ENCODE assay signal across 8 cellular contexts in genomic region chr19:55809381-55810058, GRCh38. TPM values are rescaled to one million over a fixed set of nuclear protein-coding genes. Genes with fewer than 3 reads are reported as not detected.
A peak's percentile ranks its signal among the peaks of the same experiment; 100 is the strongest.
DNase-seq lines count a peak whose midpoint lies in the region; ATAC-seq and TF ChIP-seq lines count a peak whose summit lies in the region.

No MANE protein-coding gene starts in this region.

- TF ChIP-seq CTCF in MCF 10A (IDR thresholded peaks at IDR 0.05; ENCODE audit: unreplicated experiment) (peak; percentile 23), breast epithelium (IDR thresholded peaks at IDR 0.05) (no peak), PC-9 (conservative IDR thresholded peaks at IDR 0.05) (peak; percentile 80), body of pancreas (IDR thresholded peaks at IDR 0.05) (peak; percentile 21 to 81 (median 71)), lung (IDR thresholded peaks at IDR 0.05; ENCODE audit: control extremely low read depth, extremely low read depth) (peak; percentile 4)

- H3K9me3 ChIP-seq in breast epithelium (peaks cover 0 to 8% of the 10 kb centered on the region in 2 donors), PC-9 (ENCODE audit: insufficient read depth, low read depth) (peaks cover 10% of the 10 kb centered on the region; the same call in 1 of the 2 replicates), body of pancreas (no peaks in the 10 kb centered on the region), lung (ENCODE audit: control insufficient read depth in 2 of 2, insufficient read depth in 1 of 2, low read length in 1 of 2) (peaks cover 0 to 7% of the 10 kb centered on the region in 2 donors)

- H2AFZ ChIP-seq in PC-9 = peak overlapping the region; percentile 63

- no peaks in the 10 kb centered on the region for H3F3A ChIP-seq in PC-9 (ENCODE audit: insufficient read depth, low read depth)

- H3K4me1 ChIP-seq in breast epithelium = no peaks in the 10 kb centered on the region
- H3K4me1 ChIP-seq in PC-9 (replicated peaks; ENCODE audit: insufficient read depth) = no peaks in the 10 kb centered on the region
- H3K4me1 ChIP-seq in body of pancreas = peaks cover 9% of the 10 kb centered on the region
- peaks cover 0 to 2% of the 10 kb centered on the region in 2 donors for H3K4me1 ChIP-seq in lung (ENCODE audit: control insufficient read depth in 2 of 2, insufficient read depth in 2 of 2, low read length in 2 of 2)

- no peak overlapping the region for H3K27ac Mint-ChIP-seq in MCF 10A (ENCODE audit: low read depth, unreplicated experiment)

- intact Hi-C loops in MCF 10A (cut with micrococcal nuclease) (no loop called here), breast epithelium (cut with DNase I; ENCODE audit: low total_unique reads) (no loop called here), PC-9 (cut with micrococcal nuclease; ENCODE audit: unreplicated experiment) (no loop called here), body of pancreas (cut with DNase I) (loop anchor here (10.0 kb wide), 1 partner anchor 105 kb away; no protein-coding TSS in a partner anchor)

- peaks cover 23% of the 10 kb centered on the region for H3K9me3 Mint-ChIP-seq in MCF 10A (ENCODE audit: unreplicated experiment)

- TF ChIP-seq POLR2A in breast epithelium (IDR thresholded peaks at IDR 0.05) (no peak), body of pancreas (IDR thresholded peaks at IDR 0.05) (no peak)

- no peaks in the 10 kb centered on the region for H3K79me2 ChIP-seq in PC-9 (ENCODE audit: low read depth)

- DNase-seq in MCF 10A (ENCODE audit: unreplicated experiment) (peak; percentile 83), breast epithelium (ENCODE audit: low spot score in 2 of 2) (no peak), M059J (ENCODE audit: low read depth) (peak; percentile 94), PC-9 (peak; percentile 54 to 69), body of pancreas (peak; percentile 79 to 89 (median 84)), lung (ENCODE audit: low spot score) (peak; percentile 38), T-helper 9 cell (no peak)

- peak; percentile 90 for ATAC-seq in body of pancreas
- no peak for ATAC-seq in lung (ENCODE audit: insufficient read depth, low FRiP score)
- no peak for ATAC-seq in HG02840 (IDR thresholded peaks at IDR 0.05; ENCODE audit: low FRiP score, unreplicated experiment)

- no peaks in the 10 kb centered on the region for H3K27me3 ChIP-seq in breast epithelium
- H3K27me3 ChIP-seq in PC-9 (ENCODE audit: insufficient read depth, low read depth) = peaks cover 80% of the 10 kb centered on the region
- H3K27me3 ChIP-seq in body of pancreas = no peaks in the 10 kb centered on the region
- H3K27me3 ChIP-seq in lung (ENCODE audit: control insufficient read depth, insufficient read depth) = no peaks in the 10 kb centered on the region

- no peaks in the 10 kb centered on the region for H3K4me1 Mint-ChIP-seq in MCF 10A (ENCODE audit: insufficient read depth, unreplicated experiment)

- peaks cover 6% of the 10 kb centered on the region for H3K36me3 Mint-ChIP-seq in MCF 10A (ENCODE audit: insufficient read depth, unreplicated experiment)

- POLR2A ChIA-PET in MCF 10A (lab: Yijun Ruan, JAX) (no interaction called here), PC-9 (lab: Charles Lee; ENCODE audit: unreplicated experiment) (interaction anchor here (0.6 kb wide), 3 partner anchors 12 to 177 kb away, joined by 3 to 4 read pairs (median 3); no protein-coding TSS in a partner anchor)

- H3K9me2 ChIP-seq in PC-9 (ENCODE audit: insufficient read depth) = no peaks in the 10 kb centered on the region

- no peak overlapping the region for H3K27ac ChIP-seq in breast epithelium
- no peak overlapping the region for H3K27ac ChIP-seq in PC-9
- no peak overlapping the region for H3K27ac ChIP-seq in body of pancreas
- H3K27ac ChIP-seq in lung (ENCODE audit: low read depth in 1 of 2, low read length in 1 of 2) = no peak overlapping the region

- peak overlapping the region; percentile 41 for H3K4me2 ChIP-seq in PC-9

- H4K20me1 ChIP-seq in PC-9 (ENCODE audit: insufficient read depth) = no peaks in the 10 kb centered on the region

- BruUV-seq in MCF 10A (replicated peaks; lab: Mats Ljungman, UMichigan) (no TSS peak), PC-9 (replicated peaks; lab: Mats Ljungman, UMichigan) (no TSS peak)

- no peak overlapping the region for H3K4me3 Mint-ChIP-seq in MCF 10A (ENCODE audit: unreplicated experiment)

- WGBS in body of pancreas, 2 donors = 19 to 22% methylated on average over 20 of the region's 20 CpGs
- 30 to 33% methylated on average over 20 of the region's 20 CpGs for WGBS in lung, 2 donors

- H3K4me3 ChIP-seq in breast epithelium (no peak overlapping the region), PC-9 (no peak overlapping the region), body of pancreas (no peak overlapping the region), lung (no peak overlapping the region)

- H3K36me3 ChIP-seq in breast epithelium (no peaks in the 10 kb centered on the region), PC-9 (ENCODE audit: low read depth) (no peaks in the 10 kb centered on the region), body of pancreas (replicated peaks in 1 of 2; ENCODE audit: insufficient read depth in 1 of 2, low read depth in 2 of 2) (no peaks in the 10 kb centered on the region), lung (ENCODE audit: control insufficient read depth in 2 of 2, insufficient read depth in 2 of 2, low read length in 2 of 2) (no peaks in the 10 kb centered on the region)

- no peaks in the 10 kb centered on the region for H3K27me3 Mint-ChIP-seq in MCF 10A (ENCODE audit: insufficient read depth, unreplicated experiment)

- CTCF ChIA-PET in MCF 10A (lab: Yijun Ruan, JAX) = interaction anchor here (0.6 to 1.2 kb wide), 4 partner anchors 12 to 168 kb away, joined by 3 to 4 read pairs (median 4); no protein-coding TSS in a partner anchor
- CTCF ChIA-PET in PC-9 (lab: Charles Lee) = interaction anchor here (1.0 kb wide), 1 partner anchor 177 kb away, joined by 4 read pairs; no protein-coding TSS in a partner anchor

RNA-seq across cellular contexts. Expression of gene NLRP11, which starts 22.3 kb away (rescaled TPM):
- total RNA-seq in MCF 10A (2022) (not detected in 2 replicates), breast epithelium (under 1 TPM in 1 of 3 donors, not detected in 2; 0.33 TPM), PC-9 (2021) (not detected in 2 replicates), body of pancreas (not detected), lung (not detected)
- 2.4 and 4.4 TPM in 2 replicates for total RNA-seq in M059J (2014; rRNA removed; shearing (Covaris generic))
- polyA plus RNA-seq in lung = not detected

RNA-seq across cellular contexts. Expression of gene NLRP4, which starts 26.8 kb away (rescaled TPM):
- total RNA-seq in MCF 10A (2022) (not detected in 2 replicates), breast epithelium (not detected), PC-9 (2021) (1.6 and 1.7 TPM in 2 replicates), body of pancreas (not detected), lung (under 1 TPM in 1 of 2 donors, not detected in 1; 0.11 TPM)
- total RNA-seq in M059J (2014; rRNA removed; shearing (Covaris generic)) = 0.05 TPM in 1 of 2 replicates, not detected in the other
- not detected for polyA plus RNA-seq in lung

RNA-seq across cellular contexts. Expression of gene RFPL4AL1, which starts 40.6 kb away (rescaled TPM):
- not detected in 2 replicates for total RNA-seq in MCF 10A (2022)
- total RNA-seq in breast epithelium = not detected
- total RNA-seq in M059J (2014; rRNA removed; shearing (Covaris generic)) = not detected in 2 replicates
- total RNA-seq in PC-9 (2021) = not detected in 2 replicates
- total RNA-seq in body of pancreas = 1 to 10 TPM in 1 of 2 donors, not detected in 1; 2.3 TPM
- not detected for total RNA-seq in lung
- not detected for polyA plus RNA-seq in lung

RNA-seq across cellular contexts. Expression of gene RFPL4A, which starts 50.6 kb away (rescaled TPM):
- total RNA-seq in MCF 10A (2022) (not detected in 2 replicates), breast epithelium (not detected), PC-9 (2021) (not detected in 2 replicates), body of pancreas (not detected), lung (not detected)
- total RNA-seq in M059J (2014; rRNA removed; shearing (Covaris generic)) = not detected in 2 replicates
- polyA plus RNA-seq in lung = not detected

Comparison
In these comparisons a context has a peak if more than half of its experiments do, and no peak if none do; other contexts are left out.
1. DNase-seq: peak in MCF 10A (single experiment), M059J (single experiment), PC-9 (2 of 2), body of pancreas (4 of 4) and lung (single experiment); none in breast epithelium (0 of 2) and T-helper 9 cell (single experiment).
2. CTCF ChIP-seq: peak in MCF 10A (single experiment), PC-9 (single experiment), body of pancreas (7 of 7) and lung (single experiment); none in breast epithelium (0 of 3).